ENCODE assay signal across 1 cellular context in genomic region chr2:224646242-224646846, GRCh38.
TF ChIP-seq lines count a peak whose summit lies in the region.

No MANE protein-coding gene starts in this region.

TF ChIP-seq in HepG2, 621 proteins besides CTCF, POLR2A, EP300 and RAD21 (continued from another document):
- TF ChIP-seq, protein P1, sequence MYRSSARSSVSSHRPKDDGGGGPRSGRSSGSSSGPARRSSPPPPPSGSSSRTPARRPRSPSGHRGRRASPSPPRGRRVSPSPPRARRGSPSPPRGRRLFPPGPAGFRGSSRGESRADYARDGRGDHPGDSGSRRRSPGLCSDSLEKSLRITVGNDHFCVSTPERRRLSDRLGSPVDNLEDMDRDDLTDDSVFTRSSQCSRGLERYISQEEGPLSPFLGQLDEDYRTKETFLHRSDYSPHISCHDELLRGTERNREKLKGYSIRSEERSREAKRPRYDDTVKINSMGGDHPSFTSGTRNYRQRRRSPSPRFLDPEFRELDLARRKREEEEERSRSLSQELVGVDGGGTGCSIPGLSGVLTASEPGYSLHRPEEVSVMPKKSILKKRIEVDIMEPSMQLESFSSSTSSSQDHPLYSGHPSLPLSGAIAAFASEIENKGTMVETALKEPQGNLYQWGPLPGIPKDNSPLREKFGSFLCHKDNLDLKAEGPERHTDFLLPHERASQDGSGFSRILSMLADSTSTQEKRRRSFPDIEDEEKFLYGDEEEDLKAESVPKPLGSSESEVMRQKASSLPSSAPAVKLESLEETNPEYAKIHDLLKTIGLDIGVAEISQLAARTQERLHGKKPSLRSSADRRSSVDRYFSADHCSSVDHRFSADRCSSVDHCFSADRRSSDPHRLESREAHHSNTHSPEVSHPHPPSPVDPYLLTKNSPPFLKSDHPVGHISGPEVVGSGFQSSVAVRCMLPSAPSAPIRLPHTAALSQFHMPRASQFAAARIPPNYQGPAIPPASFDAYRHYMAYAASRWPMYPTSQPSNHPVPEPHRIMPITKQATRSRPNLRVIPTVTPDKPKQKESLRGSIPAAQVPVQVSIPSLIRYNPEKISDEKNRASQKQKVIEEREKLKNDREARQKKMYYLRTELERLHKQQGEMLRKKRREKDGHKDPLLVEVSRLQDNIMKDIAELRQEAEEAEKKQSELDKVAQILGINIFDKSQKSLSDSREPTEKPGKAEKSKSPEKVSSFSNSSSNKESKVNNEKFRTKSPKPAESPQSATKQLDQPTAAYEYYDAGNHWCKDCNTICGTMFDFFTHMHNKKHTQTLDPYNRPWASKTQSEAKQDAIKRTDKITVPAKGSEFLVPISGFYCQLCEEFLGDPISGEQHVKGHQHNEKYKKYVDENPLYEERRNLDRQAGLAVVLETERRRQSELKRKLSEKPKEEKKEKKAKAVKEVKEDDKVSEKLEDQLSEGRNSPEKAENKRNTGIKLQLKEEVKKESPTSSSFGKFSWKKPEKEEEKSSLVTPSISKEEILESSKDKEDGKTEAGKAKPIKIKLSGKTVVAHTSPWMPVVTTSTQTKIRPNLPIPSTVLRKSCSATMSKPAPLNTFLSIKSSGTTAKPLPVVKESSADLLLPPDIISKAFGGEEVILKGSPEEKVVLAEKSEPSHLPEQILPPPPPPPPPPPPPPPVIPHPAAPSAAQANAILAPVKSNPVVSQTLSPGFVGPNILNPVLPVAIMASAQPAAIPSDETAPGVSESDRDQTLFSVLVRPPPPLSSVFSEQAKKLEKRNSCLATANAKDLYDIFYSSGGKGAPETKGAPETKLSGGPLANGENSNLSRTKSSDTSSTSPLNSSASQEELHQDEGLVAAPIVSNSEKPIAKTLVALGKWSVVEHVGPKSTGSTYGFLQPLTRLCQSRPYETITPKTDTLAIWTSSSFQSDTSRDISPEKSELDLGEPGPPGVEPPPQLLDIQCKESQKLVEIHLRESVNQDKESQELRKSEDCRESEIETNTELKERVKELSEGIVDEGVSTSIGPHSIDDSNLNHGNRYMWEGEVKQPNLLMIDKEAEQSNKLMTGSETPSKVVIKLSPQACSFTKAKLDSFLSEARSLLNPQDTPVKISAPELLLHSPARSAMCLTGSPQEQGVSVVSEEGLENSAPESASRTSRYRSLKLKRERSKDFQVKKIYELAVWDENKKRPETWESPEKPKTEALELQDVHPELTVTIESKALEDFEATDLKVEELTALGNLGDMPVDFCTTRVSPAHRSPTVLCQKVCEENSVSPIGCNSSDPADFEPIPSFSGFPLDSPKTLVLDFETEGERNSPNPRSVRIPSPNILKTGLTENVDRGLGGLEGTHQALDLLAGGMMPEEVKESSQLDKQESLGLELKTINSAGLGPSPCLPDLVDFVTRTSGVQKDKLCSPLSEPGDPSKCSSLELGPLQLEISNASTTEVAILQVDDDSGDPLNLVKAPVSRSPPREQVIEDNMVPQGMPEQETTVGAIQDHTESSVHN (CRISPR knock-in tag; IDR thresholded peaks at IDR 0.05): no peak
- TF ChIP-seq SMC3 (IDR thresholded peaks at IDR 0.05; ENCODE audit: low read length) (peak; percentile 50; the same call in 1 of the 2 replicates), SYNCRIP (IDR thresholded peaks at IDR 0.05; ENCODE audit: insufficient read depth, low read depth, low read length) (no peak)
